13 cellular contexts compared by ENCODE assay signal in genomic region chr4:125772680-125773079, GRCh38.
"Had no signal": no experiment of that assay in that cellular context is flagged by ENCODE, and none has a peak within 500 bp of the region (broad histone marks: within the 10 kb centered on the region; RNA-seq: fewer than 3 reads in every experiment).

No MANE protein-coding gene starts in this region.

- DNase-seq: activated CD4-positive, alpha-beta T cell treated with anti-CD3 and anti-CD28 coated beads for 48 hours; activated CD8-positive, alpha-beta memory T cell treated with anti-CD3 and anti-CD28 coated beads, Interleukin-2, amount 50 U/mL, for 4 hours; activated CD8-positive, alpha-beta T cell treated with anti-CD3 and anti-CD28 coated beads, Interleukin-2, amount 10 ng/mL, durations not matched to agents 7 days and 5 days; activated gamma-delta T cell treated with Interleukin-2 at 50 U/mL for 16 hours; amygdala; body of pancreas; central memory CD4-positive, alpha-beta T cell; cortex of kidney; effector CD4-positive, alpha-beta T cell; islet precursor cell; midbrain had no signal

- ATAC-seq: activated CD8-positive, alpha-beta T cell treated with anti-CD3 and anti-CD28 coated beads, Interleukin-2, amount 10 ng/mL, durations not matched to agents 7 days and 5 days; body of pancreas; sciatic nerve; WTC11 had no signal
